In the genomic region with DNA sequence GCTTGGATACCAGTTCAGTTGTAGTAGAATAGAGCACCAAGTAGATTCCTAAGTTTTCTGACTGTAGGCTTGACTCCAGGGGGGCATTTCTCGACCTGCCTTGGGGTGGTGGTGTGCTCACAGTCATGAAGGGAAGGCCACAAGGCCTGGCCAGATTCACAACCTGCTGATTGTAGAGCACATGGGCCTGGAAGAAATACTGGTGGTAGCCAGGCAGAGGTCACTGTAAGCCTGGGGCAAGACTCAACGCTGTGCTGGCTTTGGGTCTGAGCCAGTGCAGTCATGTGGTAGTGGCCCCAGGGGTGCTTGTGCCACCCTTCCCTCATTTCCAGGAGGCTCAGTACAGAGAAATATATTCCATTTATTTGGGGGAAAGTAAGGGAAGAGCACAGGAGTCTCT, we compare ENCODE assay signal across 30 cellular contexts.
"Had no signal": no experiment of that assay in that cellular context is flagged by ENCODE, and none has a peak within 500 bp of the region (broad histone marks: within the 10 kb centered on the region; RNA-seq: fewer than 3 reads in every experiment).

No MANE protein-coding gene starts in this region.

- H3K4me2 ChIP-seq: neural progenitor cell had no signal

- ATAC-seq: activated T-helper 17 cell treated with anti-CD3 and anti-CD28 coated beads, Interleukin-2, amount 50 U/mL, for 72 hours; effector memory CD8-positive, alpha-beta T cell; esophagus mucosa; heart right ventricle; left colon; natural killer cell; psoas muscle had no signal

- H3K36me3 Mint-ChIP-seq: memory B cell; natural killer cell; neural progenitor cell; stimulated activated naive B cell treated with anti-CD40 and anti-IgM and Interleukin-4, amounts not matched to agents 10 μg/mL and 1 μg/mL and 100 μg/mL, for 72 hours had no signal

- H3K9ac ChIP-seq: neural progenitor cell, parathyroid adenoma had no signal

- H3K4me1 Mint-ChIP-seq: activated CD4-positive, alpha-beta memory T cell treated with anti-CD3 and anti-CD28 coated beads, Interleukin-2, amount 10 ng/mL, durations not matched to agents 7 days and 5 days; activated CD4-positive, alpha-beta T cell treated with anti-CD3 and anti-CD28 coated beads, Interleukin-2, amount 10 ng/mL, durations not matched to agents 7 days and 5 days; activated T-helper 17 cell treated with anti-CD3 and anti-CD28 coated beads, Interleukin-2, amount 50 U/mL, for 72 hours; memory B cell; natural killer cell; neural progenitor cell; stimulated activated naive B cell treated with anti-CD40 and anti-IgM and Interleukin-4, amounts not matched to agents 10 μg/mL and 1 μg/mL and 100 μg/mL, for 72 hours had no signal

- H3K4me3 ChIP-seq: heart right ventricle, neural progenitor cell, psoas muscle, sigmoid colon, tibial nerve had no signal

- H3K27ac Mint-ChIP-seq: activated CD4-positive, alpha-beta memory T cell treated with anti-CD3 and anti-CD28 coated beads, Interleukin-2, amount 10 ng/mL, durations not matched to agents 7 days and 5 days; activated CD4-positive, alpha-beta T cell treated with anti-CD3 and anti-CD28 coated beads, Interleukin-2, amount 10 ng/mL, durations not matched to agents 7 days and 5 days; activated T-cell treated with anti-CD3 and anti-CD28 coated beads, Interleukin-2, amount 50 U/mL, for 24 hours; activated T-helper 17 cell treated with anti-CD3 and anti-CD28 coated beads, Interleukin-2, amount 50 U/mL, for 72 hours; effector memory CD8-positive, alpha-beta T cell; memory B cell; natural killer cell; neural progenitor cell; stimulated activated naive B cell treated with anti-CD40 and anti-IgM and Interleukin-4, amounts not matched to agents 10 μg/mL and 1 μg/mL and 100 μg/mL, for 72 hours; T-helper 1 cell treated with Interleukin-12 subunit alpha and Interleukin-12 subunit beta and Interleukin-4 antibody, amounts not matched to agents 30 μg/mL and 1 μg/mL, for 36 hours had no signal

- H3K27me3 ChIP-seq: heart right ventricle, neural progenitor cell, sigmoid colon, tibial nerve had no signal

- H3K4me3 Mint-ChIP-seq: activated CD4-positive, alpha-beta memory T cell treated with anti-CD3 and anti-CD28 coated beads, Interleukin-2, amount 10 ng/mL, durations not matched to agents 7 days and 5 days; activated CD4-positive, alpha-beta T cell treated with anti-CD3 and anti-CD28 coated beads, Interleukin-2, amount 10 ng/mL, durations not matched to agents 7 days and 5 days; activated T-cell treated with anti-CD3 and anti-CD28 coated beads, Interleukin-2, amount 50 U/mL, for 24 hours; activated T-helper 17 cell treated with anti-CD3 and anti-CD28 coated beads, Interleukin-2, amount 50 U/mL, for 72 hours; effector memory CD8-positive, alpha-beta T cell; memory B cell; natural killer cell; neural progenitor cell; stimulated activated naive B cell treated with anti-CD40 and anti-IgM and Interleukin-4, amounts not matched to agents 10 μg/mL and 1 μg/mL and 100 μg/mL, for 72 hours; T-helper 1 cell treated with Interleukin-12 subunit alpha and Interleukin-12 subunit beta and Interleukin-4 antibody, amounts not matched to agents 30 μg/mL and 1 μg/mL, for 36 hours had no signal

- H3K79me2 ChIP-seq: parathyroid adenoma had no signal

- H3K9me3 Mint-ChIP-seq: activated CD4-positive, alpha-beta memory T cell treated with anti-CD3 and anti-CD28 coated beads, Interleukin-2, amount 10 ng/mL, durations not matched to agents 7 days and 5 days; activated CD4-positive, alpha-beta T cell treated with anti-CD3 and anti-CD28 coated beads, Interleukin-2, amount 10 ng/mL, durations not matched to agents 7 days and 5 days; activated T-cell treated with anti-CD3 and anti-CD28 coated beads, Interleukin-2, amount 50 U/mL, for 24 hours; memory B cell; neural progenitor cell; T-helper 1 cell treated with Interleukin-12 subunit alpha and Interleukin-12 subunit beta and Interleukin-4 antibody, amounts not matched to agents 30 μg/mL and 1 μg/mL, for 36 hours had no signal

- H3K36me3 ChIP-seq: heart right ventricle, neural progenitor cell, sigmoid colon, tibial nerve had no signal

- DNase-seq: activated CD4-positive, alpha-beta memory T cell treated with anti-CD3 and anti-CD28 coated beads, Interleukin-2, amount 10 ng/mL, durations not matched to agents 7 days and 5 days; activated CD4-positive, alpha-beta T cell treated with anti-CD3 and anti-CD28 coated beads for 1 hour; activated CD4-positive, alpha-beta T cell treated with anti-CD3 and anti-CD28 coated beads, Interleukin-2, amount 10 ng/mL, durations not matched to agents 7 days and 5 days; activated CD8-positive, alpha-beta memory T cell treated with anti-CD3 and anti-CD28 coated beads, Interleukin-2, amount 50 U/mL, for 48 hours; activated gamma-delta T cell treated with Interleukin-2 at 50 U/mL for 16 hours; activated naive CD4-positive, alpha-beta T cell treated with anti-CD3 and anti-CD28 coated beads, Interleukin-2, amount 50 U/mL, for 16 hours; activated T-cell treated with anti-CD3 and anti-CD28 coated beads, Interleukin-2, amount 50 U/mL, for 24 hours; amniotic stem cell; caudate nucleus; cortex of kidney; effector memory CD8-positive, alpha-beta T cell; foreskin fibroblast; heart right ventricle; left colon; natural killer cell; occipital lobe; psoas muscle; sigmoid colon; small intestine; stimulated activated CD4-positive, alpha-beta T cell treated with anti-CD3 and anti-CD28 coated beads, Interleukin-4, amount 100 ng/mL, for 4 hours; stimulated activated CD8-positive, alpha-beta memory T cell treated with anti-CD3 and anti-CD28 coated beads, Interleukin-4, amount 100 ng/mL, for 48 hours; stimulated activated naive B cell treated with anti-CD40 and anti-IgM and Interleukin-4, amounts not matched to agents 10 μg/mL and 1 μg/mL and 100 μg/mL, for 72 hours; T-helper 9 cell had no signal

- H3K4me1 ChIP-seq: heart right ventricle, neural progenitor cell, parathyroid adenoma, psoas muscle, sigmoid colon, tibial nerve had no signal

- H2AFZ ChIP-seq: neural progenitor cell, parathyroid adenoma had no signal

- H3K9me3 ChIP-seq: psoas muscle, sigmoid colon had no signal

- H3K27me3 Mint-ChIP-seq: activated CD4-positive, alpha-beta memory T cell treated with anti-CD3 and anti-CD28 coated beads, Interleukin-2, amount 10 ng/mL, durations not matched to agents 7 days and 5 days; activated CD4-positive, alpha-beta T cell treated with anti-CD3 and anti-CD28 coated beads, Interleukin-2, amount 10 ng/mL, durations not matched to agents 7 days and 5 days; activated T-cell treated with anti-CD3 and anti-CD28 coated beads, Interleukin-2, amount 50 U/mL, for 24 hours; activated T-helper 17 cell treated with anti-CD3 and anti-CD28 coated beads, Interleukin-2, amount 50 U/mL, for 72 hours; effector memory CD8-positive, alpha-beta T cell; memory B cell; stimulated activated naive B cell treated with anti-CD40 and anti-IgM and Interleukin-4, amounts not matched to agents 10 μg/mL and 1 μg/mL and 100 μg/mL, for 72 hours had no signal

- H3K27ac ChIP-seq: heart right ventricle, neural progenitor cell, parathyroid adenoma, psoas muscle, sigmoid colon, tibial nerve had no signal
